Comparison of ENCODE assay signal across 1 cellular context in genomic region chr3:13569641-13570390, GRCh38.
TF ChIP-seq lines count a peak whose summit lies in the region.

No MANE protein-coding gene starts in this region.

TF ChIP-seq in H1, 55 proteins besides CTCF, POLR2A, EP300 and RAD21:
- no peak for TF ChIP-seq USF2 (IDR thresholded peaks at IDR 0.05; ENCODE audit: low read length)
- no peak for TF ChIP-seq CHD7 (IDR thresholded peaks at IDR 0.05; ENCODE audit: insufficient replicate concordance, low read length)
- TF ChIP-seq KDM1A (IDR thresholded peaks at IDR 0.05; ENCODE audit: borderline replicate concordance, low read length) = no peak
- no peak for TF ChIP-seq SIX5 (IDR thresholded peaks at IDR 0.05; ENCODE audit: low read depth, low read length)
- no peak for TF ChIP-seq TAF7 (optimal IDR thresholded peaks at IDR 0.05; ENCODE audit: borderline replicate concordance, low read depth, low read length)
- no peak for TF ChIP-seq TCF12 (IDR thresholded peaks at IDR 0.05; ENCODE audit: low read depth, low read length)
- no peak for TF ChIP-seq RNF2 (IDR thresholded peaks at IDR 0.05; ENCODE audit: borderline replicate concordance, low read depth, low read length, missing control alignments, poor library complexity, severe bottlenecking)
- TF ChIP-seq SP1 (IDR thresholded peaks at IDR 0.05; ENCODE audit: low read depth, low read length) = no peak
- no peak for TF ChIP-seq BRCA1 (IDR thresholded peaks at IDR 0.05; ENCODE audit: low read depth, low read length)
- TF ChIP-seq GTF2F1 (IDR thresholded peaks at IDR 0.05; ENCODE audit: borderline replicate concordance, low read depth, low read length) = no peak
- no peak for TF ChIP-seq TAF1 (IDR thresholded peaks at IDR 0.05; ENCODE audit: low read depth, low read length)
- TF ChIP-seq CEBPB (IDR thresholded peaks at IDR 0.05; ENCODE audit: low read depth, low read length) = no peak
- no peak for TF ChIP-seq FOSL1 (IDR thresholded peaks at IDR 0.05; ENCODE audit: insufficient read depth, low read depth, low read length)
- no peak for TF ChIP-seq EZH2 (IDR thresholded peaks at IDR 0.05; ENCODE audit: low read depth, low read length, severe bottlenecking)
- no peak for TF ChIP-seq EGR1 (IDR thresholded peaks at IDR 0.05; ENCODE audit: borderline replicate concordance, low read depth, low read length)
- TF ChIP-seq ZNF274 (IDR thresholded peaks at IDR 0.05; ENCODE audit: borderline replicate concordance, extremely low read depth, low read length) = no peak
- no peak for TF ChIP-seq CBX8 (IDR thresholded peaks at IDR 0.05; ENCODE audit: borderline replicate concordance, low read depth, low read length)
